In the genomic region with DNA sequence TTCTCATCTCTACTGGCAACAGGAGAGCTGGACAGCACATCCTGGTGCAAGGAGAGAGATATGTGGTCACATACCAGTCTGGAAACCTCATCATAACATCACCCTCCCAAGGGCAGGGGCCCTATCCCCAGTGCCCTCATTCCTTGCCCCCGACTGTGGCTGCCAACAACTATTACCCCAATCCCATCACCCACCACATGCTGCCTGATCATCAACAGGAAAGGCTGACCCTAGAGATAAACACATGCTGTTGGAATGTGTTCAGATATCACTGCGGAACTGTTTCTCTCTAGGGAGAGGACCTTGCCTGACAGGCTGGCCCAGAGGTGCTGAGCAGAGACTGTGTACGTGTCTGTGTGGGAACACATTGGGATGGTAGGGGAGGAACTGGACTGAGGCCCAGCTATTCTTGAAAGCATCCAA, we compare ENCODE assay signal across 1 cellular context.
TF ChIP-seq lines count a peak whose summit lies in the region.

No MANE protein-coding gene starts in this region.

TF ChIP-seq in K562, 482 proteins besides CTCF, POLR2A, EP300 and RAD21 (continued from another document):
- TF ChIP-seq TEAD4 (IDR thresholded peaks at IDR 0.05; ENCODE audit: low read length) (peak; percentile 68), TEAD4 (CRISPR knock-in tag; IDR thresholded peaks at IDR 0.05; ENCODE audit: borderline replicate concordance) (0 out of 2 replicates have a peak, but pooled peaks have one; percentile 2), CSDE1 (IDR thresholded peaks at IDR 0.05) (no peak), TEAD2 (tag; IDR thresholded peaks at IDR 0.05) (0 out of 2 replicates have a peak, but pooled peaks have one; percentile 39), NCOR1 (IDR thresholded peaks at IDR 0.05) (peak; percentile 43; the same call in 1 of the 2 replicates), ZNF121 (CRISPR knock-in tag; conservative IDR thresholded peaks at IDR 0.05) (0 out of 2 replicates have a peak, but pooled peaks have one; percentile 27), PPARD (CRISPR knock-in tag; IDR thresholded peaks at IDR 0.05) (no peak), CTBP1 (IDR thresholded peaks at IDR 0.05; ENCODE audit: borderline replicate concordance) (peak; percentile 42; the same call in 1 of the 2 replicates), TEAD1 (CRISPR knock-in tag; IDR thresholded peaks at IDR 0.05) (peak in 1 of 2 experiments; percentile 89; a peak in 2 of 4 replicates)
- TF ChIP-seq, protein P1, sequence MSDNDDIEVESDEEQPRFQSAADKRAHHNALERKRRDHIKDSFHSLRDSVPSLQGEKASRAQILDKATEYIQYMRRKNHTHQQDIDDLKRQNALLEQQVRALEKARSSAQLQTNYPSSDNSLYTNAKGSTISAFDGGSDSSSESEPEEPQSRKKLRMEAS (CRISPR knock-in tag; IDR thresholded peaks at IDR 0.05), result peak; percentile 46; the same call in 1 of the 2 replicates
- TF ChIP-seq, protein P2, sequence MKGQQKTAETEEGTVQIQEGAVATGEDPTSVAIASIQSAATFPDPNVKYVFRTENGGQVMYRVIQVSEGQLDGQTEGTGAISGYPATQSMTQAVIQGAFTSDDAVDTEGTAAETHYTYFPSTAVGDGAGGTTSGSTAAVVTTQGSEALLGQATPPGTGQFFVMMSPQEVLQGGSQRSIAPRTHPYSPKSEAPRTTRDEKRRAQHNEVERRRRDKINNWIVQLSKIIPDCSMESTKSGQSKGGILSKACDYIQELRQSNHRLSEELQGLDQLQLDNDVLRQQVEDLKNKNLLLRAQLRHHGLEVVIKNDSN (CRISPR knock-in tag; IDR thresholded peaks at IDR 0.05), result no peak; the same call in 1 of the 2 replicates
- TF ChIP-seq, protein P3, sequence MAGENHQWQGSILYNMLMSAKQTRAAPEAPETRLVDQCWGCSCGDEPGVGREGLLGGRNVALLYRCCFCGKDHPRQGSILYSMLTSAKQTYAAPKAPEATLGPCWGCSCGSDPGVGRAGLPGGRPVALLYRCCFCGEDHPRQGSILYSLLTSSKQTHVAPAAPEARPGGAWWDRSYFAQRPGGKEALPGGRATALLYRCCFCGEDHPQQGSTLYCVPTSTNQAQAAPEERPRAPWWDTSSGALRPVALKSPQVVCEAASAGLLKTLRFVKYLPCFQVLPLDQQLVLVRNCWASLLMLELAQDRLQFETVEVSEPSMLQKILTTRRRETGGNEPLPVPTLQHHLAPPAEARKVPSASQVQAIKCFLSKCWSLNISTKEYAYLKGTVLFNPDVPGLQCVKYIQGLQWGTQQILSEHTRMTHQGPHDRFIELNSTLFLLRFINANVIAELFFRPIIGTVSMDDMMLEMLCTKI (IDR thresholded peaks at IDR 0.05; ENCODE audit: partially characterized antibody), result no peak
TF ChIP-seq in K562: peak in this region for 17.
